ENCODE assay signal across 20 cellular contexts in the genomic region with DNA sequence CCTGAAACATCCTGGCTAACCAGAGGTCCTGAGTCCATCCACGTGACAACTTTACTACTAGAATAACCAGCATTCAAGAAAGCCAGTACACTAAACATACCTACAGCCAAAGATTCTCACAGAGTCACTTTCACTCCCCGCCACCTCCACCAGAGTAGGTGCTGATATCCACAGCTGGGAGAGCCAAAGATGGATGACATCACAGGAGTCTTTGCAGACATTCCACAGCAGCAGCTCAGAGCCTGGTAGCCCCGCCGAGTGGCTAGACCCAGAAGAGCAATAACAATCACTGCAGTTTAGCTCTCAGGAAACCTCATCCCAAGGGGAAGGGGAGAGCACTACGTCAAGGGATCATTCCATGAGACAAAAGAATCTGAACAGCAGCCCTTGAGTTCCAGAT. TPM values are rescaled to one million over a fixed set of nuclear protein-coding genes. Genes with fewer than 3 reads are reported as not detected.
DNase-seq lines count a peak whose midpoint lies in the region; ATAC-seq, FAIRE-seq and TF ChIP-seq lines count a peak whose summit lies in the region.
"Had no signal": no experiment of that assay in that cellular context is flagged by ENCODE, and none has a peak within 500 bp of the region (broad histone marks: within the 10 kb centered on the region; RNA-seq: fewer than 3 reads in every experiment).

No MANE protein-coding gene starts in this region.

- H2BK5ac ChIP-seq in H1 (ENCODE audit: low read depth, low read length): no peak overlapping the region

- H3K27me3 ChIP-seq in HepG2 (ENCODE audit: control insufficient read depth in 1 of 2, insufficient read depth in 2 of 2, low read length in 2 of 2): peaks cover 0 to 3% of the 10 kb centered on the region in 2 experiments; a peak in 1 of 5 replicates
- no peaks in the 10 kb centered on the region for H3K27me3 ChIP-seq in right lobe of liver
- no peaks in the 10 kb centered on the region for H3K27me3 ChIP-seq in H1 (replicated peaks in 1 of 4; ENCODE audit: control insufficient read depth in 3 of 4, extremely low read depth in 1 of 4, insufficient read depth in 3 of 4, low read length in 3 of 4)
- H3K27me3 ChIP-seq in keratinocyte (ENCODE audit: control insufficient read depth, extremely low read depth, insufficient read depth, low read length): no peaks in the 10 kb centered on the region
- H3K27me3 ChIP-seq: BLaER1 treated with 17β-estradiol and CSF1 and Interleukin-3, amounts not matched to agents 10 nM and 100 nM; Peyer's patch had no signal

- ATAC-seq in HepG2: peak; percentile 26; the same call in 1 of the 3 replicates
- ATAC-seq in right lobe of liver: no peak
- no peak for ATAC-seq in HG03439 (IDR thresholded peaks at IDR 0.05; ENCODE audit: unreplicated experiment)

- TF ChIP-seq POLR2A in HepG2 (IDR thresholded peaks at IDR 0.05; ENCODE audit: insufficient read depth in 1 of 2, low read depth in 2 of 2, low read length in 2 of 2) (no peak), right lobe of liver (IDR thresholded peaks at IDR 0.05) (no peak), H1 (IDR thresholded peaks at IDR 0.05; ENCODE audit: control extremely low read depth in 1 of 2, low read depth in 2 of 2, low read length in 2 of 2) (no peak)

- H4K20me1 ChIP-seq in HepG2 (ENCODE audit: insufficient read depth, low read length) (no peaks in the 10 kb centered on the region), H1 (replicated peaks in 1 of 2; ENCODE audit: control insufficient read depth in 1 of 2, insufficient read depth in 2 of 2, low read length in 2 of 2) (no peaks in the 10 kb centered on the region), keratinocyte (ENCODE audit: control insufficient read depth, extremely low read depth, insufficient read depth, low read length) (no peaks in the 10 kb centered on the region)
- H4K20me1 ChIP-seq: BLaER1 treated with 17β-estradiol and CSF1 and Interleukin-3, amounts not matched to agents 10 nM and 100 nM had no signal

- TF ChIP-seq RAD21 in HepG2 (CRISPR knock-in tag; IDR thresholded peaks at IDR 0.05): no peak
- peak in 1 of 2 experiments; percentile 12; a peak in 1 of 4 replicates for TF ChIP-seq RAD21 in H1 (IDR thresholded peaks at IDR 0.05 in 1 of 2, conservative IDR thresholded peaks at IDR 0.05 in 1 of 2; ENCODE audit: low read depth in 2 of 2, low read length in 2 of 2)

- H3K4me3 ChIP-seq in HepG2 (replicated peaks in 1 of 3; ENCODE audit: insufficient read depth in 1 of 3, low read depth in 2 of 3, low read length in 3 of 3): no peak overlapping the region
- no peak overlapping the region for H3K4me3 ChIP-seq in right lobe of liver
- H3K4me3 ChIP-seq in H1 (ENCODE audit: extremely low read depth in 1 of 4, insufficient read depth in 2 of 4, low read depth in 3 of 4, low read length in 4 of 4): no peak overlapping the region
- no peak overlapping the region for H3K4me3 ChIP-seq in keratinocyte (ENCODE audit: control insufficient read depth in 2 of 3, extremely low read depth in 1 of 3, insufficient read depth in 2 of 3, low read depth in 1 of 3, low read length in 3 of 3)
- H3K4me3 ChIP-seq: BLaER1 treated with 17β-estradiol and CSF1 and Interleukin-3, amounts not matched to agents 10 nM and 100 nM; Peyer's patch had no signal

- in situ Hi-C loops in HepG2 (cut with HindIII; ENCODE audit: extremely low pct_ligation_motif_present, low pct_unique_long_range_greater_than_20kb): no loop called here

- H3K4me1 ChIP-seq in HepG2 (ENCODE audit: insufficient read depth, low read length) (no peaks in the 10 kb centered on the region), right lobe of liver (no peaks in the 10 kb centered on the region), H1 (replicated peaks in 1 of 4; ENCODE audit: control insufficient read depth in 3 of 4, insufficient read depth in 4 of 4, low read length in 3 of 4) (peaks cover 0 to 3% (median 0%) of the 10 kb centered on the region in 4 experiments; a peak in 1 of 7 replicates), keratinocyte (ENCODE audit: control insufficient read depth, extremely low read depth, insufficient read depth, low read length) (peaks cover 5% of the 10 kb centered on the region)
- H3K4me1 ChIP-seq: BLaER1 treated with 17β-estradiol and CSF1 and Interleukin-3, amounts not matched to agents 10 nM and 100 nM; Caco-2; Peyer's patch had no signal

- H2BK20ac ChIP-seq in H1 (ENCODE audit: low read length): no peak overlapping the region

- POLR2A ChIA-PET in HepG2 (lab: Yijun Ruan, JAX) (no interaction called here), H1 (lab: Charles Lee; ENCODE audit: partially characterized antibody) (interaction anchor here (3.4 kb wide), 1 partner anchor 14 kb away, joined by 11 read pairs; a partner anchor contains a TSS)

- no peaks in the 10 kb centered on the region for H3K9me1 ChIP-seq in keratinocyte (ENCODE audit: control insufficient read depth, extremely low read depth, insufficient read depth, low read length)

- no peaks in the 10 kb centered on the region for H3K79me2 ChIP-seq in HepG2 (ENCODE audit: insufficient read depth, low read length)
- no peaks in the 10 kb centered on the region for H3K79me2 ChIP-seq in H1 (ENCODE audit: control insufficient read depth in 1 of 2, insufficient read depth in 2 of 2, low read length in 2 of 2)
- no peaks in the 10 kb centered on the region for H3K79me2 ChIP-seq in keratinocyte (ENCODE audit: control insufficient read depth, insufficient read depth, low read length)

- H2BK120ac ChIP-seq in H1 (replicated peaks; ENCODE audit: low read depth, low read length): no peak overlapping the region

- TF ChIP-seq CTCF in HepG2 (CRISPR knock-in tag; IDR thresholded peaks at IDR 0.05): no peak
- no peak for TF ChIP-seq CTCF in right lobe of liver (IDR thresholded peaks at IDR 0.05)
- peak in 2 of 3 experiments; percentile 9 to 16; a peak in 2 of 4 replicates for TF ChIP-seq CTCF in H1 (IDR thresholded peaks at IDR 0.05; ENCODE audit: control extremely low read depth in 1 of 3, insufficient read depth in 1 of 3, low read depth in 1 of 3, low read length in 3 of 3)
- no peak for TF ChIP-seq CTCF in keratinocyte (optimal IDR thresholded peaks at IDR 0.05 in 1 of 3, IDR thresholded peaks at IDR 0.05 in 1 of 3, conservative IDR thresholded peaks at IDR 0.05 in 1 of 3; ENCODE audit: extremely low read depth in 1 of 3, insufficient read depth in 2 of 3, low read length in 3 of 3)

- CTCF ChIA-PET in HepG2 (lab: Yijun Ruan, JAX; ENCODE audit: low intra/inter-chr PET ratio, low total read pairs): no interaction called here
- CTCF ChIA-PET in H1 (lab: Charles Lee; ENCODE audit: partially characterized antibody): interaction anchor here (0.6 to 2.5 kb wide), 6 partner anchors 10 to 111 kb away, joined by 3 to 10 read pairs (median 4); no protein-coding TSS in a partner anchor

- H3K14ac ChIP-seq in H1 (ENCODE audit: insufficient read length): no peak overlapping the region

- no peak overlapping the region for H3K4ac ChIP-seq in H1 (replicated peaks; ENCODE audit: insufficient read length, low read depth, low read length)

- H3K4me2 ChIP-seq in HepG2 (ENCODE audit: low read depth, low read length): no peak overlapping the region
- no peak overlapping the region for H3K4me2 ChIP-seq in H1 (ENCODE audit: insufficient read depth in 1 of 2, low read depth in 2 of 2, low read length in 2 of 2)
- no peak overlapping the region for H3K4me2 ChIP-seq in keratinocyte (ENCODE audit: control insufficient read depth, extremely low read depth, insufficient read depth, low read depth, low read length)
- H3K4me2 ChIP-seq: BLaER1 treated with 17β-estradiol and CSF1 and Interleukin-3, amounts not matched to agents 10 nM and 100 nM had no signal

- FAIRE-seq in HepG2 (lab: Jason Lieb, UNC) (no peak), H1 (lab: Jason Lieb, UNC) (no peak), keratinocyte (lab: Jason Lieb, UNC) (peak; percentile 13)

- H3K27ac ChIP-seq in HepG2 (ENCODE audit: extremely low read length, insufficient read depth, low read length) (no peak overlapping the region), right lobe of liver (no peak overlapping the region), H1 (ENCODE audit: low read depth, low read length) (no peak overlapping the region), keratinocyte (ENCODE audit: control insufficient read depth, insufficient read depth, low read length) (no peak overlapping the region)
- H3K27ac ChIP-seq: BLaER1 treated with 17β-estradiol and CSF1 and Interleukin-3, amounts not matched to agents 10 nM and 100 nM; Peyer's patch had no signal

- H3K18ac ChIP-seq in H1 (ENCODE audit: extremely low read depth, low read length): no peak overlapping the region

- no peak overlapping the region for H2AK5ac ChIP-seq in H1 (ENCODE audit: low read depth, low read length)

- dilution Hi-C loops in keratinocyte (cut with MboI; ENCODE audit: extremely low pct_ligation_motif_present, low sequenced_read_pairs): no loop called here

- 49% methylated on average over 5 of the region's 5 CpGs for WGBS in HepG2 (ENCODE audit: low lambda C conversion rate)
- 74% methylated on average over 5 of the region's 5 CpGs for WGBS in right lobe of liver (ENCODE audit: insufficient coverage, low coverage, low lambda C conversion rate, missing lambda C conversion rate)
- 87% methylated on average over 5 of the region's 5 CpGs; no CpG with 5 or more reads in 1 of the 2 experiments for WGBS in H1 (ENCODE audit: extremely low coverage in 1 of 2, insufficient coverage in 1 of 2, insufficient read length in 1 of 2, insufficient replicate concordance in 2 of 2, low coverage in 1 of 2, low lambda C conversion rate in 2 of 2, missing lambda C conversion rate in 1 of 2), 2 experiments

- H4K8ac ChIP-seq in H1 (ENCODE audit: extremely low read depth, insufficient read depth, low read length): no peak overlapping the region; the same call in 1 of the 2 replicates

- H3K9me3 ChIP-seq in HepG2 (ENCODE audit: low read length) (no peaks in the 10 kb centered on the region), right lobe of liver (no peaks in the 10 kb centered on the region), H1 (ENCODE audit: insufficient read depth in 2 of 2, low read depth in 1 of 2, low read length in 1 of 2) (no peaks in the 10 kb centered on the region), keratinocyte (ENCODE audit: control insufficient read depth, low read depth, low read length) (no peaks in the 10 kb centered on the region)
- H3K9me3 ChIP-seq: BLaER1 treated with 17β-estradiol and CSF1 and Interleukin-3, amounts not matched to agents 10 nM and 100 nM; Caco-2; Peyer's patch had no signal

- H3K36me3 ChIP-seq in HepG2 (replicated peaks in 1 of 2; ENCODE audit: control insufficient read depth in 1 of 2, insufficient read depth in 2 of 2, low read length in 2 of 2) (no peaks in the 10 kb centered on the region), right lobe of liver (no peaks in the 10 kb centered on the region), H1 (ENCODE audit: control insufficient read depth in 2 of 4, insufficient read depth in 4 of 4, low read length in 3 of 4) (no peaks in the 10 kb centered on the region), keratinocyte (ENCODE audit: control insufficient read depth in 2 of 2, extremely low read depth in 1 of 2, insufficient read depth in 2 of 2, low read length in 2 of 2) (no peaks in the 10 kb centered on the region)
- H3K36me3 ChIP-seq: BLaER1 treated with 17β-estradiol and CSF1 and Interleukin-3, amounts not matched to agents 10 nM and 100 nM; Peyer's patch had no signal

- no peak for TF ChIP-seq EP300 in HepG2 (IDR thresholded peaks at IDR 0.05; ENCODE audit: low read depth in 2 of 2, low read length in 2 of 2)
- TF ChIP-seq EP300 in HepG2 (CRISPR knock-in tag; IDR thresholded peaks at IDR 0.05; ENCODE audit: borderline replicate concordance): no peak
- TF ChIP-seq EP300 in H1 (IDR thresholded peaks at IDR 0.05; ENCODE audit: borderline replicate concordance in 1 of 2, low read depth in 2 of 2, low read length in 2 of 2): no peak

- DNase-seq in HepG2 (ENCODE audit: low spot score) (no peak), right lobe of liver (no peak), H1 (ENCODE audit: low read depth in 1 of 2, low spot score in 2 of 2) (no peak), keratinocyte (ENCODE audit: low read depth, low spot score) (no peak), GDM1 (lab: John Stamatoyannopoulos, UW) (no peak), NCI-H69 (lab: John Stamatoyannopoulos, UW) (no peak)
- DNase-seq: 8988T; Caco-2; CD4-positive, alpha-beta memory T cell; DMS 273 treated with DMSO at 0.1 percent for 48 hours; DND-41; GOT3; Karpas-422; MV-4-11; NCI-H1105 treated with DMSO at 0.1 percent for 48 hours; NCI-H2081 treated with DMSO at 0.1 percent for 48 hours; NCI-H748 treated with DMSO at 0.1 percent for 48 hours; Peyer's patch had no signal

- H3K9ac ChIP-seq in HepG2 (ENCODE audit: insufficient read depth, low read depth, low read length): no peak overlapping the region
- H3K9ac ChIP-seq in H1 (replicated peaks in 1 of 4; ENCODE audit: extremely low read depth in 1 of 4, low read depth in 3 of 4, low read length in 3 of 4): no peak overlapping the region
- no peak overlapping the region for H3K9ac ChIP-seq in keratinocyte (ENCODE audit: control insufficient read depth, extremely low read depth, insufficient read depth, low read length)
- H3K9ac ChIP-seq: BLaER1 treated with 17β-estradiol and CSF1 and Interleukin-3, amounts not matched to agents 10 nM and 100 nM had no signal

- intact Hi-C loops in HepG2 (cut with micrococcal nuclease; ENCODE audit: unreplicated experiment) (no loop called here), right lobe of liver (cut with DNase I) (no loop called here)

- 0 out of 2 replicates have a peak overlapping the region, but pooled peaks have one; percentile 39 for H2BK12ac ChIP-seq in H1 (ENCODE audit: low read depth, low read length)

- H2AFZ ChIP-seq in HepG2 (ENCODE audit: low read length) (no peak overlapping the region), H1 (ENCODE audit: low read length) (no peak overlapping the region), keratinocyte (ENCODE audit: control insufficient read depth, low read length) (no peak overlapping the region)

- BruUV-seq in HepG2 (replicated peaks; lab: Mats Ljungman, UMichigan): no TSS peak

- H4K91ac ChIP-seq in H1 (replicated peaks; ENCODE audit: insufficient read length, low read length): no peak overlapping the region

- no peaks in the 10 kb centered on the region for H3K23me2 ChIP-seq in H1 (ENCODE audit: low read depth, low read length)

- H3K79me1 ChIP-seq in H1 (ENCODE audit: low read depth, low read length): no peaks in the 10 kb centered on the region

- H2BK15ac ChIP-seq in H1 (ENCODE audit: low read length): no peak overlapping the region

- no peak overlapping the region for H4K5ac ChIP-seq in H1 (ENCODE audit: insufficient read length, low read depth, low read length)

- no peak overlapping the region for H3K23ac ChIP-seq in H1 (ENCODE audit: insufficient read length)

- H3K56ac ChIP-seq in H1 (replicated peaks; ENCODE audit: insufficient read length, low read depth, low read length): no peak overlapping the region

RNA-seq across cellular contexts. Expression of a gene that starts 13.5 kb away (rescaled TPM):
- total RNA-seq in HepG2 (2016; rRNA removed; fragmentation: Illumina TruSeq; extraction: Trizol): 2.9 and 6.7 TPM in 2 replicates
- 0.61 and 0.79 TPM in 2 replicates for total RNA-seq in HepG2 (2016; cell fraction: cytosol; rRNA removed; fragmentation: Illumina TruSeq; extraction: Trizol; ENCODE audit: low read depth)
- total RNA-seq in HepG2 (2016; cell fraction: insoluble cytoplasmic fraction; rRNA removed; fragmentation: Illumina TruSeq; extraction: Trizol): 2.4 and 5.6 TPM in 2 replicates
- 2.0 and 2.5 TPM in 2 replicates for total RNA-seq in HepG2 (2016; cell fraction: membrane; rRNA removed; fragmentation: Illumina TruSeq; extraction: Trizol)
- total RNA-seq in HepG2 (2016; cell fraction: nucleus; rRNA removed; fragmentation: Illumina TruSeq; extraction: Trizol): 12.0 and 14.2 TPM in 2 replicates
- 1.3 and 1.9 TPM in 2 replicates for polyA plus RNA-seq in HepG2 (2011; rRNA removed)
- 0.81 and 1.0 TPM in 2 replicates for polyA plus RNA-seq in HepG2 (2011; cell fraction: cytosol; rRNA removed)
- polyA plus RNA-seq in HepG2 (2011; cell fraction: nucleus; rRNA removed): 2.3 and 3.8 TPM in 2 replicates
- polyA plus RNA-seq in HepG2 (2012): 1.0 and 1.1 TPM in 2 replicates
- 0.40 and 0.43 TPM in 2 replicates for polyA plus RNA-seq in HepG2 (2016; cell fraction: cytosol; fragmentation: Illumina TruSeq; extraction: Trizol; ENCODE audit: low read depth)
- 2.7 TPM in 2 replicates for polyA plus RNA-seq in HepG2 (2016; cell fraction: insoluble cytoplasmic fraction; fragmentation: Illumina TruSeq; extraction: Trizol; ENCODE audit: low read depth)
- polyA plus RNA-seq in HepG2 (2016; cell fraction: membrane; fragmentation: Illumina TruSeq; extraction: Trizol; ENCODE audit: low read depth): 0.74 and 1.1 TPM in 2 replicates
- polyA plus RNA-seq in HepG2 (2016; cell fraction: nucleus; fragmentation: Illumina TruSeq; extraction: Trizol; ENCODE audit: insufficient read depth, low read depth): 7.1 and 7.2 TPM in 2 replicates
- polyA minus RNA-seq in HepG2 (2011; rRNA and poly(A)+ RNA removed; ENCODE audit: low replicate concordance): 2.3 and 2.6 TPM in 2 replicates
- polyA minus RNA-seq in HepG2 (2011; cell fraction: cytosol; rRNA and poly(A)+ RNA removed): 2.2 and 2.6 TPM in 2 replicates
- polyA minus RNA-seq in HepG2 (2011; cell fraction: nucleus; rRNA and poly(A)+ RNA removed): 9.4 and 14.7 TPM in 2 replicates
- under 1 TPM; 0.06 to 0.32 (median 0.10) TPM for total RNA-seq in right lobe of liver
- 17.9 and 21.4 TPM in 2 replicates for total RNA-seq in H1 (2021; fragmentation: NEBNext Ultra II Directional; extraction: Animal tissue kit (Norgen Biotek cat#: 25700))
- polyA plus RNA-seq in H1 (2011; rRNA removed): 4.6 and 5.6 TPM in 2 replicates
- 5.9 TPM for polyA plus RNA-seq in H1 (2011; cell fraction: cytosol; rRNA removed)
- 12.7 TPM for polyA plus RNA-seq in H1 (2011; cell fraction: nucleus; rRNA removed)
- 4.7 to 8.4 TPM (median 7.7 TPM) in 4 replicates for polyA plus RNA-seq in H1 (2012, experiment 1 of 2)
- polyA plus RNA-seq in H1 (2012, experiment 2 of 2): 0.30 TPM
- 9.4 TPM for polyA plus RNA-seq in H1 (2013, experiment 1 of 2)
- 8.8 TPM for polyA plus RNA-seq in H1 (2013, experiment 2 of 2)
- 29.0 and 53.2 TPM in 2 replicates for polyA minus RNA-seq in H1 (2011; rRNA and poly(A)+ RNA removed)
- 12.3 TPM for polyA minus RNA-seq in H1 (2011; cell fraction: cytosol; rRNA and poly(A)+ RNA removed)
- 42.5 TPM for polyA minus RNA-seq in H1 (2011; cell fraction: nucleus; rRNA and poly(A)+ RNA removed)
- 0.03 to 0.11 TPM (median 0.07 TPM) in 3 replicates for polyA plus RNA-seq in keratinocyte
- not detected for polyA plus RNA-seq in keratinocyte (2011; ENCODE audit: low read depth)
- not detected in 2 replicates for polyA plus RNA-seq in keratinocyte (2011; cell fraction: cytosol; rRNA removed)
- not detected in 2 replicates for polyA plus RNA-seq in keratinocyte (2011; cell fraction: nucleus; rRNA removed)
- polyA plus RNA-seq in keratinocyte (2012; ENCODE audit: low replicate concordance): 0.02 and 0.06 TPM in 2 replicates
- polyA minus RNA-seq in keratinocyte: 0.13 TPM in 1 of 3 replicates, not detected in the others
- not detected for polyA minus RNA-seq in keratinocyte (2011; cell fraction: cytosol; rRNA and poly(A)+ RNA removed)
- not detected in 2 replicates for polyA minus RNA-seq in keratinocyte (2011; cell fraction: nucleus; rRNA and poly(A)+ RNA removed)

RNA-seq across cellular contexts. Expression of a gene that starts 44.3 kb away (rescaled TPM):
- total RNA-seq in HepG2 (2016; rRNA removed; fragmentation: Illumina TruSeq; extraction: Trizol): 64.4 and 90.0 TPM in 2 replicates
- 10.0 and 14.0 TPM in 2 replicates for total RNA-seq in HepG2 (2016; cell fraction: cytosol; rRNA removed; fragmentation: Illumina TruSeq; extraction: Trizol; ENCODE audit: low read depth)
- 65.7 and 94.3 TPM in 2 replicates for total RNA-seq in HepG2 (2016; cell fraction: insoluble cytoplasmic fraction; rRNA removed; fragmentation: Illumina TruSeq; extraction: Trizol)
- 45.8 and 47.1 TPM in 2 replicates for total RNA-seq in HepG2 (2016; cell fraction: membrane; rRNA removed; fragmentation: Illumina TruSeq; extraction: Trizol)
- total RNA-seq in HepG2 (2016; cell fraction: nucleus; rRNA removed; fragmentation: Illumina TruSeq; extraction: Trizol): 44.3 and 48.5 TPM in 2 replicates
- 3.4 and 5.0 TPM in 2 replicates for polyA plus RNA-seq in HepG2 (2011; rRNA removed)
- polyA plus RNA-seq in HepG2 (2011; cell fraction: cytosol; rRNA removed): 2.1 and 2.5 TPM in 2 replicates
- polyA plus RNA-seq in HepG2 (2011; cell fraction: nucleus; rRNA removed): 4.2 and 4.4 TPM in 2 replicates
- 10.6 and 19.9 TPM in 2 replicates for polyA plus RNA-seq in HepG2 (2012)
- polyA plus RNA-seq in HepG2 (2016; cell fraction: cytosol; fragmentation: Illumina TruSeq; extraction: Trizol; ENCODE audit: low read depth): 7.9 and 8.7 TPM in 2 replicates
- polyA plus RNA-seq in HepG2 (2016; cell fraction: insoluble cytoplasmic fraction; fragmentation: Illumina TruSeq; extraction: Trizol; ENCODE audit: low read depth): 69.8 and 79.5 TPM in 2 replicates
- polyA plus RNA-seq in HepG2 (2016; cell fraction: membrane; fragmentation: Illumina TruSeq; extraction: Trizol; ENCODE audit: low read depth): 20.8 and 20.9 TPM in 2 replicates
- polyA plus RNA-seq in HepG2 (2016; cell fraction: nucleus; fragmentation: Illumina TruSeq; extraction: Trizol; ENCODE audit: insufficient read depth, low read depth): 51.9 and 59.2 TPM in 2 replicates
- 4.9 and 6.2 TPM in 2 replicates for polyA minus RNA-seq in HepG2 (2011; rRNA and poly(A)+ RNA removed; ENCODE audit: low replicate concordance)
- polyA minus RNA-seq in HepG2 (2011; cell fraction: cytosol; rRNA and poly(A)+ RNA removed): 4.4 and 8.9 TPM in 2 replicates
- polyA minus RNA-seq in HepG2 (2011; cell fraction: nucleus; rRNA and poly(A)+ RNA removed): 20.8 and 24.7 TPM in 2 replicates
- 1 to 10 TPM; 2.3 to 7.6 (median 3.6) TPM for total RNA-seq in right lobe of liver
- 78.9 and 82.4 TPM in 2 replicates for total RNA-seq in H1 (2021; fragmentation: NEBNext Ultra II Directional; extraction: Animal tissue kit (Norgen Biotek cat#: 25700))
- polyA plus RNA-seq in H1 (2011; rRNA removed): 8.7 and 10.0 TPM in 2 replicates
- 13.7 TPM for polyA plus RNA-seq in H1 (2011; cell fraction: cytosol; rRNA removed)
- 14.9 TPM for polyA plus RNA-seq in H1 (2011; cell fraction: nucleus; rRNA removed)
- 20.7 to 55.8 TPM (median 24.4 TPM) in 4 replicates for polyA plus RNA-seq in H1 (2012, experiment 1 of 2)
- 3.2 TPM for polyA plus RNA-seq in H1 (2012, experiment 2 of 2)
- 57.4 TPM for polyA plus RNA-seq in H1 (2013, experiment 1 of 2)
- polyA plus RNA-seq in H1 (2013, experiment 2 of 2): 58.9 TPM
- polyA minus RNA-seq in H1 (2011; rRNA and poly(A)+ RNA removed): 6.7 and 8.1 TPM in 2 replicates
- 17.0 TPM for polyA minus RNA-seq in H1 (2011; cell fraction: cytosol; rRNA and poly(A)+ RNA removed)
- 53.9 TPM for polyA minus RNA-seq in H1 (2011; cell fraction: nucleus; rRNA and poly(A)+ RNA removed)
- polyA plus RNA-seq in keratinocyte: 2.6 to 12.5 TPM (median 7.9 TPM) in 3 replicates
- 9.0 TPM for polyA plus RNA-seq in keratinocyte (2011; ENCODE audit: low read depth)
- 5.6 and 8.9 TPM in 2 replicates for polyA plus RNA-seq in keratinocyte (2011; cell fraction: cytosol; rRNA removed)
- 4.1 and 6.3 TPM in 2 replicates for polyA plus RNA-seq in keratinocyte (2011; cell fraction: nucleus; rRNA removed)
- polyA plus RNA-seq in keratinocyte (2012; ENCODE audit: low replicate concordance): 6.3 and 13.8 TPM in 2 replicates
- 1.5 to 6.0 TPM (median 1.5 TPM) in 3 replicates for polyA minus RNA-seq in keratinocyte
- polyA minus RNA-seq in keratinocyte (2011; cell fraction: cytosol; rRNA and poly(A)+ RNA removed): 7.5 TPM
- polyA minus RNA-seq in keratinocyte (2011; cell fraction: nucleus; rRNA and poly(A)+ RNA removed): 4.4 and 6.9 TPM in 2 replicates

RNA-seq across cellular contexts. Expression of a gene that starts 44.4 kb away (rescaled TPM):
- total RNA-seq in HepG2 (2016; rRNA removed; fragmentation: Illumina TruSeq; extraction: Trizol): 13.6 and 18.0 TPM in 2 replicates
- 12.4 and 12.6 TPM in 2 replicates for total RNA-seq in HepG2 (2016; cell fraction: cytosol; rRNA removed; fragmentation: Illumina TruSeq; extraction: Trizol; ENCODE audit: low read depth)
- 14.4 and 16.4 TPM in 2 replicates for total RNA-seq in HepG2 (2016; cell fraction: insoluble cytoplasmic fraction; rRNA removed; fragmentation: Illumina TruSeq; extraction: Trizol)
- 12.6 and 13.3 TPM in 2 replicates for total RNA-seq in HepG2 (2016; cell fraction: membrane; rRNA removed; fragmentation: Illumina TruSeq; extraction: Trizol)
- 24.0 and 26.1 TPM in 2 replicates for total RNA-seq in HepG2 (2016; cell fraction: nucleus; rRNA removed; fragmentation: Illumina TruSeq; extraction: Trizol)
- 10.0 and 12.9 TPM in 2 replicates for polyA plus RNA-seq in HepG2 (2011; rRNA removed)
- polyA plus RNA-seq in HepG2 (2011; cell fraction: cytosol; rRNA removed): 3.6 and 6.1 TPM in 2 replicates
- 8.1 and 10.8 TPM in 2 replicates for polyA plus RNA-seq in HepG2 (2011; cell fraction: nucleus; rRNA removed)
- polyA plus RNA-seq in HepG2 (2012): 9.5 and 16.6 TPM in 2 replicates
- 0.79 and 1.2 TPM in 2 replicates for polyA plus RNA-seq in HepG2 (2016; cell fraction: cytosol; fragmentation: Illumina TruSeq; extraction: Trizol; ENCODE audit: low read depth)
- polyA plus RNA-seq in HepG2 (2016; cell fraction: insoluble cytoplasmic fraction; fragmentation: Illumina TruSeq; extraction: Trizol; ENCODE audit: low read depth): 17.0 and 20.1 TPM in 2 replicates
- polyA plus RNA-seq in HepG2 (2016; cell fraction: membrane; fragmentation: Illumina TruSeq; extraction: Trizol; ENCODE audit: low read depth): 4.6 and 4.8 TPM in 2 replicates
- polyA plus RNA-seq in HepG2 (2016; cell fraction: nucleus; fragmentation: Illumina TruSeq; extraction: Trizol; ENCODE audit: insufficient read depth, low read depth): 34.7 and 36.6 TPM in 2 replicates
- polyA minus RNA-seq in HepG2 (2011; rRNA and poly(A)+ RNA removed; ENCODE audit: low replicate concordance): 5.0 and 5.2 TPM in 2 replicates
- polyA minus RNA-seq in HepG2 (2011; cell fraction: cytosol; rRNA and poly(A)+ RNA removed): 5.8 and 6.3 TPM in 2 replicates
- polyA minus RNA-seq in HepG2 (2011; cell fraction: nucleus; rRNA and poly(A)+ RNA removed): 27.1 and 28.7 TPM in 2 replicates
- total RNA-seq in right lobe of liver: 10 to 100 TPM in 3 of 6 experiments, 1 to 10 TPM in 3; 6.1 to 27.0 (median 10.1) TPM
- 17.3 and 22.5 TPM in 2 replicates for total RNA-seq in H1 (2021; fragmentation: NEBNext Ultra II Directional; extraction: Animal tissue kit (Norgen Biotek cat#: 25700))
- 3.2 and 6.5 TPM in 2 replicates for polyA plus RNA-seq in H1 (2011; rRNA removed)
- 6.6 TPM for polyA plus RNA-seq in H1 (2011; cell fraction: cytosol; rRNA removed)
- 6.1 TPM for polyA plus RNA-seq in H1 (2011; cell fraction: nucleus; rRNA removed)
- 6.4 to 16.0 TPM (median 7.1 TPM) in 4 replicates for polyA plus RNA-seq in H1 (2012, experiment 1 of 2)
- 1.8 TPM for polyA plus RNA-seq in H1 (2012, experiment 2 of 2)
- 15.4 TPM for polyA plus RNA-seq in H1 (2013, experiment 1 of 2)
- 14.7 TPM for polyA plus RNA-seq in H1 (2013, experiment 2 of 2)
- polyA minus RNA-seq in H1 (2011; rRNA and poly(A)+ RNA removed): 5.5 and 7.4 TPM in 2 replicates
- 4.9 TPM for polyA minus RNA-seq in H1 (2011; cell fraction: cytosol; rRNA and poly(A)+ RNA removed)
- polyA minus RNA-seq in H1 (2011; cell fraction: nucleus; rRNA and poly(A)+ RNA removed): 20.4 TPM
- 3.2 to 8.3 TPM (median 4.6 TPM) in 3 replicates for polyA plus RNA-seq in keratinocyte
- 2.1 TPM for polyA plus RNA-seq in keratinocyte (2011; ENCODE audit: low read depth)
- polyA plus RNA-seq in keratinocyte (2011; cell fraction: cytosol; rRNA removed): 2.0 and 4.0 TPM in 2 replicates
- polyA plus RNA-seq in keratinocyte (2011; cell fraction: nucleus; rRNA removed): 3.2 and 4.3 TPM in 2 replicates
- polyA plus RNA-seq in keratinocyte (2012; ENCODE audit: low replicate concordance): 4.7 and 5.8 TPM in 2 replicates
- 0.79 to 5.0 TPM (median 1.5 TPM) in 3 replicates for polyA minus RNA-seq in keratinocyte
- 6.1 TPM for polyA minus RNA-seq in keratinocyte (2011; cell fraction: cytosol; rRNA and poly(A)+ RNA removed)
- polyA minus RNA-seq in keratinocyte (2011; cell fraction: nucleus; rRNA and poly(A)+ RNA removed): 3.2 and 4.2 TPM in 2 replicates

Comparison
In these comparisons a context has a peak if more than half of its experiments do, and no peak if none do; other contexts are left out.
1. CTCF ChIP-seq: peak in H1 (2 of 3); none in HepG2 (single experiment), right lobe of liver (0 of 4) and keratinocyte (0 of 3).